In the genomic region with DNA sequence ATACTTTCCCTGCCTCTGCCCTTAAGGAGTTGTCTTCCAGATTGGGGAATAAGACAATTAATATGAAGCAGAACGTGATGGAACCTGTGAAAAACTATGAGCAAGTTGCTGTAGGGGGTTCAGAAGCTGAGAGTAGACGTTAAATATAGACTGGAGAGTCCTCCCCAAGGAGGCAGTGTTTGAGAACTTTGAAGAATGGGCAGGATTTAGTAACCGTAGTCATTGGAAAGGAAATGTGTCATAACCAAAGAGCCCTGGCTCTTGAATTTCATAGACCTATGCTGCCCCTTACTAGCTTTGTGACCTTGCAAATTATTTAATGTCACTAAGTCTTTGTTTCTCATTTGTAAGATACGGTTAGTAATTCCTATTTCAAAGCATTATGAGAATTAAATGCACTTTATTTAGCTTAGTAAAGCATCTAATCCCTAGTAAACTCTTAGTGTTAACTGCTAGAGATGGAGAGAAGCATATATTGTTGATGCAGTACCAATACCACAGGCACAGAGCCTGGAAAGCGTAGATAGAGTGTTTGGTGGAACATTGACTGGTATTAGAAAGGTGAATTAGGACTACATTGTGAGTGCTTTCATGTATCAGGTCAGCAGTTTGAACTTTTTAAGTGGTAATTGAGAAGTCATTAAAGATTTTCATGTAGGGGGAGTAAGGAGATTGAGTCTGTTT, we compare ENCODE assay signal across 10 cellular contexts. TPM values are rescaled to one million over a fixed set of nuclear protein-coding genes. Genes with fewer than 3 reads are reported as not detected.
DNase-seq lines count a peak whose midpoint lies in the region; FAIRE-seq and TF ChIP-seq lines count a peak whose summit lies in the region.
"Had no signal": no experiment of that assay in that cellular context is flagged by ENCODE, and none has a peak within 500 bp of the region (broad histone marks: within the 10 kb centered on the region; RNA-seq: fewer than 3 reads in every experiment).

No MANE protein-coding gene starts in this region.

- FAIRE-seq in GM12891 (lab: Jason Lieb, UNC) = peak; percentile 88

- TF ChIP-seq POLR2A in GM12891 (IDR thresholded peaks at IDR 0.05; ENCODE audit: low read depth, low read length) = no peak

- no peak for DNase-seq in GM12891 (ENCODE audit: insufficient read length, low spot score)
- DNase-seq in KBM-7 = peak; percentile 41
- DNase-seq in choroid plexus epithelial cell (ENCODE audit: low read depth) = peak; percentile 57
- DNase-seq in pulmonary artery endothelial cell (ENCODE audit: low read depth, low spot score) = peak; percentile 20
- DNase-seq in NCI-H526 treated with DMSO at 0.1 percent for 48 hours (lab: John Stamatoyannopoulos, UW) = no peak
- no peak for DNase-seq in NCI-H82 treated with DMSO at 0.1 percent for 48 hours (lab: John Stamatoyannopoulos, UW; ENCODE audit: unreplicated experiment)
- DNase-seq in NCI-H1694 (lab: John Stamatoyannopoulos, UW) = no peak
- no peak for DNase-seq in NCI-H1436 (lab: John Stamatoyannopoulos, UW)
- DNase-seq: anterior cingulate cortex, NCI-H2227 treated with DMSO at 0.1 percent for 48 hours had no signal

- no peak overlapping the region for H3K4me3 ChIP-seq in choroid plexus epithelial cell (ENCODE audit: low read depth, low read length)

- peak; percentile 39 for TF ChIP-seq CTCF in choroid plexus epithelial cell (conservative IDR thresholded peaks at IDR 0.05; ENCODE audit: low read depth, low read length)

- in situ Hi-C loops in KBM-7 (cut with MboI; ENCODE audit: low pct_unique_long_range_greater_than_20kb, low sequenced_read_pairs) = no loop called here

TF ChIP-seq in GM12891, 5 proteins besides CTCF, POLR2A, EP300 and RAD21:
- TF ChIP-seq POLR2AphosphoS5 (IDR thresholded peaks at IDR 0.05; ENCODE audit: low read depth, low read length) (no peak), PAX5 (IDR thresholded peaks at IDR 0.05; ENCODE audit: insufficient read depth, low read length, severe bottlenecking) (no peak), SPI1 (IDR thresholded peaks at IDR 0.05; ENCODE audit: low read depth, low read length) (no peak), POU2F2 (IDR thresholded peaks at IDR 0.05; ENCODE audit: low read depth, low read length) (no peak), TAF1 (IDR thresholded peaks at IDR 0.05; ENCODE audit: low read depth, low read length) (no peak)

RNA-seq across cellular contexts. Expression of gene MCAM, which starts 54.1 kb away (rescaled TPM):
- polyA plus RNA-seq in GM12891 (2012; ENCODE audit: low read depth, missing spikeins) = 0.39 TPM
- 1,937 and 2,031 TPM in 2 replicates for total RNA-seq in pulmonary artery endothelial cell

RNA-seq across cellular contexts. Expression of gene CBL, which starts 56.7 kb away (rescaled TPM):
- 4.4 TPM for polyA plus RNA-seq in GM12891 (2012; ENCODE audit: low read depth, missing spikeins)
- total RNA-seq in pulmonary artery endothelial cell = 11.9 and 14.8 TPM in 2 replicates

Comparison
In these comparisons a context has a peak if more than half of its experiments do, and no peak if none do; other contexts are left out.
1. DNase-seq: peak in KBM-7 (single experiment), choroid plexus epithelial cell (single experiment) and pulmonary artery endothelial cell (single experiment); none in GM12891 (single experiment), NCI-H526 treated with DMSO at 0.1 percent for 48 hours (single experiment), NCI-H82 treated with DMSO at 0.1 percent for 48 hours (single experiment), NCI-H1694 (single experiment) and NCI-H1436 (single experiment).